In genomic region chr17:6677158-6677831, GRCh38 we compare ENCODE assay signal across 14 cellular contexts. TPM values are rescaled to one million over a fixed set of nuclear protein-coding genes. Genes with fewer than 3 reads are reported as not detected.
DNase-seq lines count a peak whose midpoint lies in the region; ATAC-seq and TF ChIP-seq lines count a peak whose summit lies in the region.
"Had no signal": no experiment of that assay in that cellular context is flagged by ENCODE, and none has a peak within 500 bp of the region (broad histone marks: within the 10 kb centered on the region; RNA-seq: fewer than 3 reads in every experiment).

No MANE protein-coding gene starts in this region.

- TF ChIP-seq RAD21 in SK-N-SH (IDR thresholded peaks at IDR 0.05; ENCODE audit: low read length): no peak

- H2AFZ ChIP-seq in SK-N-SH (ENCODE audit: low read depth): no peak overlapping the region
- H2AFZ ChIP-seq in osteoblast (ENCODE audit: low read length): no peak overlapping the region

- WGBS in SK-N-SH (ENCODE audit: low lambda C conversion rate): 26% methylated on average over 10 of the region's 16 CpGs

- H3K9me2 ChIP-seq in SK-N-SH: no peaks in the 10 kb centered on the region

- CTCF ChIA-PET in SK-N-SH (lab: Yijun Ruan, JAX): interaction anchor here (0.8 to 1.8 kb wide), 2 partner anchors 11 to 24 kb away, joined by 3 to 12 read pairs; no protein-coding TSS in a partner anchor

- no peaks in the 10 kb centered on the region for H3K36me3 ChIP-seq in SK-N-SH (replicated peaks in 1 of 2; ENCODE audit: control insufficient read depth in 1 of 2, insufficient read depth in 2 of 2, low read length in 1 of 2)
- H3K36me3 ChIP-seq in osteoblast (ENCODE audit: insufficient read depth, low read length): no peaks in the 10 kb centered on the region
- H3K36me3 ChIP-seq: gastrocnemius medialis had no signal

- H3K27ac ChIP-seq in SK-N-SH (ENCODE audit: low read depth in 2 of 2, low read length in 1 of 2): no peak overlapping the region
- H3K27ac ChIP-seq in osteoblast (ENCODE audit: low read depth, low read length): no peak overlapping the region
- H3K27ac ChIP-seq: gastrocnemius medialis, RWPE1 had no signal

- H3K27me3 ChIP-seq in SK-N-SH (ENCODE audit: insufficient read depth): peaks cover 87% of the 10 kb centered on the region
- H3K27me3 ChIP-seq in osteoblast (ENCODE audit: insufficient read depth, low read length): peaks cover 39% of the 10 kb centered on the region

- no peak overlapping the region for H3K9ac ChIP-seq in SK-N-SH

- H3K4me1 ChIP-seq in SK-N-SH (ENCODE audit: control insufficient read depth in 1 of 2, insufficient read depth in 2 of 2, low read depth in 1 of 2, low read length in 1 of 2) (no peaks in the 10 kb centered on the region), osteoblast (ENCODE audit: insufficient read depth, low read length) (peaks cover 4% of the 10 kb centered on the region)
- H3K4me1 ChIP-seq: gastrocnemius medialis had no signal

- no peaks in the 10 kb centered on the region for H3F3A ChIP-seq in SK-N-SH (replicated peaks; ENCODE audit: insufficient read depth)

- POLR2A ChIA-PET in SK-N-SH (lab: Yijun Ruan, JAX): no interaction called here

- no peak for TF ChIP-seq CTCF in SK-N-SH (IDR thresholded peaks at IDR 0.05)
- TF ChIP-seq CTCF in osteoblast (IDR thresholded peaks at IDR 0.05; ENCODE audit: extremely low read depth, low read depth, low read length): no peak

- H3K79me2 ChIP-seq in SK-N-SH (ENCODE audit: insufficient read depth): no peaks in the 10 kb centered on the region
- H3K79me2 ChIP-seq in osteoblast (ENCODE audit: insufficient read depth, low read length): no peaks in the 10 kb centered on the region

- no peak overlapping the region for H3K4me2 ChIP-seq in SK-N-SH
- H3K4me2 ChIP-seq in osteoblast (ENCODE audit: insufficient read depth, low read length): no peak overlapping the region

- no peaks in the 10 kb centered on the region for H4K20me1 ChIP-seq in SK-N-SH (ENCODE audit: insufficient read depth)
- peaks cover 2% of the 10 kb centered on the region for H4K20me1 ChIP-seq in osteoblast (ENCODE audit: insufficient read depth, low read length)

- H3K4me3 ChIP-seq in SK-N-SH (ENCODE audit: low read depth in 2 of 2, low read length in 1 of 2) (no peak overlapping the region), osteoblast (ENCODE audit: insufficient read depth, low read length) (no peak overlapping the region)
- H3K4me3 ChIP-seq: gastrocnemius medialis had no signal

- DNase-seq in SK-N-SH (no peak), KBM-7 (peak; percentile 68), amniotic epithelial cell (ENCODE audit: low read depth) (peak; percentile 59), osteoblast (ENCODE audit: insufficient read length, low spot score, missing footprints) (peak; percentile 95), hypothalamus (lab: John Stamatoyannopoulos, UW) (no peak)
- DNase-seq: ACHN, caudate nucleus, gastrocnemius medialis, GOT3, NCI-H1694 had no signal

- no peak for TF ChIP-seq EP300 in SK-N-SH (IDR thresholded peaks at IDR 0.05; ENCODE audit: borderline replicate concordance in 1 of 2, low read depth in 1 of 2, low read length in 1 of 2)

- H3K9me3 ChIP-seq in SK-N-SH (no peaks in the 10 kb centered on the region), osteoblast (ENCODE audit: low read depth, low read length) (no peaks in the 10 kb centered on the region)
- H3K9me3 ChIP-seq: gastrocnemius medialis had no signal

- ATAC-seq in SK-N-SH treated with all-trans-retinoic acid at 6 μM for 48 hours: peak; percentile 39
- ATAC-seq in GM18867 (IDR thresholded peaks at IDR 0.05; ENCODE audit: unreplicated experiment): no peak
- ATAC-seq in GM21786 (IDR thresholded peaks at IDR 0.05; ENCODE audit: unreplicated experiment): no peak
- ATAC-seq: gastrocnemius medialis had no signal

- in situ Hi-C loops in KBM-7 (cut with MboI; ENCODE audit: low pct_unique_long_range_greater_than_20kb, low sequenced_read_pairs): no loop called here

TF ChIP-seq in SK-N-SH treated with all-trans-retinoic acid at 6 μM for 48 hours, 23 proteins besides CTCF, POLR2A, EP300 and RAD21:
- TF ChIP-seq ZFP30 (CRISPR knock-in tag; IDR thresholded peaks at IDR 0.05): no peak
- TF ChIP-seq OSR1 (CRISPR knock-in tag; IDR thresholded peaks at IDR 0.05): no peak
- TF ChIP-seq BACH2 (CRISPR knock-in tag; IDR thresholded peaks at IDR 0.05; ENCODE audit: borderline replicate concordance): no peak
- no peak for TF ChIP-seq ISL1 (CRISPR knock-in tag; IDR thresholded peaks at IDR 0.05)
- TF ChIP-seq POU6F1 (CRISPR knock-in tag; IDR thresholded peaks at IDR 0.05; ENCODE audit: borderline replicate concordance, low read depth): no peak
- no peak for TF ChIP-seq ZC3H10 (CRISPR knock-in tag; IDR thresholded peaks at IDR 0.05)
- no peak for TF ChIP-seq ZNF565 (CRISPR knock-in tag; conservative IDR thresholded peaks at IDR 0.05; ENCODE audit: low read depth)

TF ChIP-seq in SK-N-SH, 30 proteins besides CTCF, POLR2A, EP300 and RAD21:
- TF ChIP-seq TEAD4 (IDR thresholded peaks at IDR 0.05; ENCODE audit: borderline replicate concordance, insufficient read depth): no peak
- no peak for TF ChIP-seq REST (IDR thresholded peaks at IDR 0.05; ENCODE audit: low read depth, low read length)
- no peak for TF ChIP-seq SMC3 (IDR thresholded peaks at IDR 0.05; ENCODE audit: low read depth, low read length)
- TF ChIP-seq CHD2 (IDR thresholded peaks at IDR 0.05; ENCODE audit: low read length, partially characterized antibody): no peak
- no peak for TF ChIP-seq GATA2 (CRISPR knock-in tag; IDR thresholded peaks at IDR 0.05)
- no peak for TF ChIP-seq FOSL2 (IDR thresholded peaks at IDR 0.05; ENCODE audit: borderline replicate concordance, low read depth)
- no peak for TF ChIP-seq FOXJ3 (CRISPR knock-in tag; IDR thresholded peaks at IDR 0.05)
- TF ChIP-seq PBX3 (IDR thresholded peaks at IDR 0.05): no peak
- no peak for TF ChIP-seq SIN3A (IDR thresholded peaks at IDR 0.05; ENCODE audit: borderline replicate concordance, low read depth, low read length)
- TF ChIP-seq YY1 (IDR thresholded peaks at IDR 0.05; ENCODE audit: low read depth): no peak

RNA-seq across cellular contexts. Expression of gene C17orf100, which starts 25.7 kb away (rescaled TPM):
- 2.6 and 2.7 TPM in 2 replicates for polyA plus RNA-seq in SK-N-SH (2012; rRNA removed)
- 2.8 and 2.9 TPM in 2 replicates for polyA plus RNA-seq in SK-N-SH (2012; cell fraction: cytosol; rRNA removed)
- 1.0 and 1.2 TPM in 2 replicates for polyA plus RNA-seq in SK-N-SH (2012; cell fraction: nucleus; rRNA removed)
- total RNA-seq in osteoblast: 0.29 and 0.72 TPM in 2 replicates

RNA-seq across cellular contexts. Expression of gene MED31, which starts 25.9 kb away (rescaled TPM):
- 15.1 and 22.0 TPM in 2 replicates for polyA plus RNA-seq in SK-N-SH (2012; rRNA removed)
- polyA plus RNA-seq in SK-N-SH (2012; cell fraction: cytosol; rRNA removed): 20.9 and 27.4 TPM in 2 replicates
- 10.3 and 12.4 TPM in 2 replicates for polyA plus RNA-seq in SK-N-SH (2012; cell fraction: nucleus; rRNA removed)
- 5.4 and 9.1 TPM in 2 replicates for total RNA-seq in osteoblast

RNA-seq across cellular contexts. Expression of gene SLC13A5, which starts 35.9 kb away (rescaled TPM):
- polyA plus RNA-seq in SK-N-SH (2012; rRNA removed): not detected in 2 replicates
- not detected in 2 replicates for polyA plus RNA-seq in SK-N-SH (2012; cell fraction: cytosol; rRNA removed)
- not detected in 2 replicates for polyA plus RNA-seq in SK-N-SH (2012; cell fraction: nucleus; rRNA removed)
- total RNA-seq in osteoblast: not detected in 2 replicates

RNA-seq across cellular contexts. Expression of gene TXNDC17, which starts 36.4 kb away (rescaled TPM):
- polyA plus RNA-seq in SK-N-SH (2012; rRNA removed): 644 and 650 TPM in 2 replicates
- 628 and 667 TPM in 2 replicates for polyA plus RNA-seq in SK-N-SH (2012; cell fraction: cytosol; rRNA removed)
- 179 and 256 TPM in 2 replicates for polyA plus RNA-seq in SK-N-SH (2012; cell fraction: nucleus; rRNA removed)
- 70.6 and 79.0 TPM in 2 replicates for total RNA-seq in osteoblast

RNA-seq across cellular contexts. Expression of gene KIAA0753, which starts 36.8 kb away (rescaled TPM):
- 7.2 and 10.3 TPM in 2 replicates for polyA plus RNA-seq in SK-N-SH (2012; rRNA removed)
- 7.4 and 7.5 TPM in 2 replicates for polyA plus RNA-seq in SK-N-SH (2012; cell fraction: cytosol; rRNA removed)
- 22.4 and 33.8 TPM in 2 replicates for polyA plus RNA-seq in SK-N-SH (2012; cell fraction: nucleus; rRNA removed)
- 17.0 and 23.6 TPM in 2 replicates for total RNA-seq in osteoblast

Comparison
In these comparisons a context has a peak if more than half of its experiments do, and no peak if none do; other contexts are left out.
1. DNase-seq: peak in KBM-7 (single experiment), amniotic epithelial cell (single experiment) and osteoblast (single experiment); none in SK-N-SH (single experiment) and hypothalamus (0 of 51).